1 cellular context compared by ENCODE assay signal in genomic region chr19:19387108-19387507, GRCh38.
TF ChIP-seq lines count a peak whose summit lies in the region.

No MANE protein-coding gene starts in this region.

TF ChIP-seq in GM23338, 12 proteins besides CTCF, POLR2A, EP300 and RAD21 (continued from another document):
- TF ChIP-seq ZNF462 (CRISPR knock-in tag; IDR thresholded peaks at IDR 0.05) (no peak), EZH2phosphoT487 (IDR thresholded peaks at IDR 0.05; ENCODE audit: unreplicated experiment) (no peak), ZNF114 (CRISPR knock-in tag; IDR thresholded peaks at IDR 0.05) (no peak)
